Comparison of ENCODE assay signal across 12 cellular contexts in genomic region chr2:12918841-12919445, GRCh38.
A peak's percentile ranks its signal among the peaks of the same experiment; 100 is the strongest.
DNase-seq lines count a peak whose midpoint lies in the region; ATAC-seq and TF ChIP-seq lines count a peak whose summit lies in the region.
"Had no signal": no experiment of that assay in that cellular context is flagged by ENCODE, and none has a peak within 500 bp of the region (broad histone marks: within the 10 kb centered on the region; RNA-seq: fewer than 3 reads in every experiment).

No MANE protein-coding gene starts in this region.

- intact Hi-C loops in testis (cut with DNase I; ENCODE audit: low total_unique reads) = no loop called here

- TF ChIP-seq POLR2A in NB4 (IDR thresholded peaks at IDR 0.05; ENCODE audit: extremely low read depth, insufficient read length) (no peak), testis (IDR thresholded peaks at IDR 0.05) (no peak)

- H3K36me3 ChIP-seq in testis (ENCODE audit: low read depth, missing control alignments) = no peaks in the 10 kb centered on the region
- H3K36me3 ChIP-seq: WERI-Rb-1 had no signal

- H3K4me3 ChIP-seq in NB4 (ENCODE audit: low read depth, low read length) (no peak overlapping the region), coronary artery (peak overlapping the region; percentile 50), testis (no peak overlapping the region)

- H3K27ac ChIP-seq in coronary artery (peak overlapping the region; percentile 75 to 85), testis (peak overlapping the region; percentile 72 to 74)
- H3K27ac ChIP-seq: KMS-11, WERI-Rb-1 had no signal

- no peaks in the 10 kb centered on the region for H3K27me3 ChIP-seq in testis

- 29 to 31% methylated on average over 7 of the region's 7 CpGs for WGBS in testis, 2 donors

- no peaks in the 10 kb centered on the region for H3K9me3 ChIP-seq in testis

- ATAC-seq in GM18520 (IDR thresholded peaks at IDR 0.05; ENCODE audit: unreplicated experiment) (no peak), HG02973 (IDR thresholded peaks at IDR 0.05; ENCODE audit: unreplicated experiment) (no peak), HG02938 (IDR thresholded peaks at IDR 0.05; ENCODE audit: unreplicated experiment) (no peak)
- ATAC-seq in activated CD4-positive, CD25-positive, alpha-beta regulatory T cell treated with anti-CD3 and anti-CD28 coated beads, Interleukin-2, amount 50 U/mL, for 24 hours = no peak

- peak; percentile 19 for DNase-seq in NB4 (ENCODE audit: low read depth)
- DNase-seq in coronary artery (ENCODE audit: low spot score) = peak; percentile 81
- DNase-seq in medulla oblongata (ENCODE audit: extremely low spot score) = peak; percentile 21
- peak; percentile 75 for DNase-seq in testis
- DNase-seq: activated gamma-delta T cell, NCI-H69, WERI-Rb-1 had no signal

- H3K4me1 ChIP-seq in testis = peaks cover 20% of the 10 kb centered on the region

- TF ChIP-seq CTCF in NB4 (IDR thresholded peaks at IDR 0.05; ENCODE audit: low read depth, low read length) (no peak), coronary artery (IDR thresholded peaks at IDR 0.05) (no peak), testis (IDR thresholded peaks at IDR 0.05) (no peak)

Comparison
In these comparisons a context has a peak if more than half of its experiments do, and no peak if none do; other contexts are left out.
1. DNase-seq: peak in every context shown above with its lines; median percentile 81 in coronary artery; 75 in testis; 21 in medulla oblongata; 19 in NB4.